Comparison of ENCODE assay signal across 9 cellular contexts in the genomic region with DNA sequence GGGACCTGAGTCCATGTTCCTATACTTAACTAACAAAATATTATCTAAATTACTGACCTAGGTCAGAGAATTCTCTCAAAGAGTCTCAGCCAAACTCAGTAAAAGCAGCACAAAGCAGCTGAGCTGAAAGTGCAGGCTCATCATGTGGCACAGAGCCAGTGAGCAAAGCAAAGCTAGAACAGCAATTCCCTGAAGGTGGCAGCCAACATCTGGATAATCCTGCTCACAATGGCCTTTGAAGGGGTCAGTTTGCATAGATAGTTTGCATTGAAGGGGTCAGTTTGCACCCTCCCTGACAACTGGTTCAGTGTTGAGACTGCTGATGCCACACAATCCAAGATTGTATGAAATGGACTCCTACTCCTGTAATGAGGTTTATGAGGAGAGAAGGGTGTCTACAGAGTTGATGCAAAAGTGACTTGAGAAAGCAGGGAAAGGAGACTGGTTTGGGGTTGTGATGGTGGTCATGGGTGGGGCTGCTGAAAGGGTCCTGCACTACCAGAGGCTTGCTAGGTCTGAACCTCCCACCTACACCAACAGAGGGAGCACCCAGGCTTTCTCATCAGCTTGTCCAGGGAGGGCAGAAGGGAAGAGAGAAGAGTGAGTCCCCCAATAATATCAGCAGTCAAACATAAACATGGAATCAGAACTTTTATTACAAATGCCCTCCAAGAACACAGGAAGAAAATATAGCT. TPM values are rescaled to one million over a fixed set of nuclear protein-coding genes. Genes with fewer than 3 reads are reported as not detected.
A peak's percentile ranks its signal among the peaks of the same experiment; 100 is the strongest.
DNase-seq lines count a peak whose midpoint lies in the region; ATAC-seq and TF ChIP-seq lines count a peak whose summit lies in the region.
"Had no signal": no experiment of that assay in that cellular context is flagged by ENCODE, and none has a peak within 500 bp of the region (broad histone marks: within the 10 kb centered on the region; RNA-seq: fewer than 3 reads in every experiment).

No MANE protein-coding gene starts in this region.

- H3K36me3 Mint-ChIP-seq in nephron progenitor cell (ENCODE audit: low read depth), result no peaks in the 10 kb centered on the region
- no peaks in the 10 kb centered on the region for H3K36me3 Mint-ChIP-seq in activated naive CD8-positive, alpha-beta T cell treated with anti-CD3 and anti-CD28 coated beads for 36 hours
- H3K36me3 Mint-ChIP-seq: memory B cell had no signal

- no peaks in the 10 kb centered on the region for H3K27me3 ChIP-seq in SJSA1 (replicated peaks)

- H3K27ac Mint-ChIP-seq in nephron progenitor cell, result no peak overlapping the region
- no peak overlapping the region for H3K27ac Mint-ChIP-seq in activated naive CD8-positive, alpha-beta T cell treated with anti-CD3 and anti-CD28 coated beads for 36 hours
- H3K27ac Mint-ChIP-seq: memory B cell had no signal

- peaks cover 20% of the 10 kb centered on the region for H3K4me1 Mint-ChIP-seq in nephron progenitor cell
- H3K4me1 Mint-ChIP-seq in activated naive CD8-positive, alpha-beta T cell treated with anti-CD3 and anti-CD28 coated beads for 36 hours, result no peaks in the 10 kb centered on the region
- H3K4me1 Mint-ChIP-seq: memory B cell had no signal

- H3K36me3 ChIP-seq in SJSA1, result no peaks in the 10 kb centered on the region

- no peak overlapping the region for H3K27ac ChIP-seq in SJSA1

- peaks cover 3% of the 10 kb centered on the region for H3K27me3 Mint-ChIP-seq in nephron progenitor cell (ENCODE audit: low read depth, poor library complexity)
- peaks cover 26% of the 10 kb centered on the region for H3K27me3 Mint-ChIP-seq in activated naive CD8-positive, alpha-beta T cell treated with anti-CD3 and anti-CD28 coated beads for 36 hours

- ATAC-seq in GM18909 (IDR thresholded peaks at IDR 0.05; ENCODE audit: poor library complexity, unreplicated experiment) (peak; percentile 56), HG02885 (IDR thresholded peaks at IDR 0.05; ENCODE audit: poor library complexity, unreplicated experiment) (peak; percentile 52)

- peaks cover 28% of the 10 kb centered on the region for H3K4me1 ChIP-seq in SJSA1 (replicated peaks)

- H3K4me3 Mint-ChIP-seq in nephron progenitor cell, result no peak overlapping the region
- no peak overlapping the region for H3K4me3 Mint-ChIP-seq in activated naive CD8-positive, alpha-beta T cell treated with anti-CD3 and anti-CD28 coated beads for 36 hours
- H3K4me3 Mint-ChIP-seq: memory B cell had no signal

- peak; percentile 11 for TF ChIP-seq CTCF in nephron progenitor cell (IDR thresholded peaks at IDR 0.05)

- H3K4me3 ChIP-seq in SJSA1, result no peak overlapping the region

- DNase-seq in SJSA1 (ENCODE audit: low read depth in 1 of 2, low spot score in 2 of 2) (peak; percentile 46 to 58), nephron progenitor cell (no peak), T-helper 9 cell (no peak), NCI-H510A (lab: John Stamatoyannopoulos, UW) (no peak), ureter (ENCODE audit: low spot score) (no peak)
- no peak for DNase-seq in activated naive CD8-positive, alpha-beta T cell treated with anti-CD3 and anti-CD28 coated beads for 36 hours

- no peaks in the 10 kb centered on the region for H3K9me3 ChIP-seq in SJSA1 (replicated peaks)

- H3K9me3 Mint-ChIP-seq in nephron progenitor cell, result no peaks in the 10 kb centered on the region
- no peaks in the 10 kb centered on the region for H3K9me3 Mint-ChIP-seq in activated naive CD8-positive, alpha-beta T cell treated with anti-CD3 and anti-CD28 coated beads for 36 hours
- H3K9me3 Mint-ChIP-seq: memory B cell had no signal

RNA-seq across cellular contexts. Expression of a gene that starts 39.7 kb away (rescaled TPM):
- not detected in 2 replicates for total RNA-seq in SJSA1 (2014; rRNA removed; shearing (Covaris generic))
- 1 to 10 TPM; 3.4 to 4.1 TPM for total RNA-seq in activated naive CD8-positive, alpha-beta T cell treated with anti-CD3 and anti-CD28 coated beads for 36 hours
- 2.6 TPM for total RNA-seq in ureter

Comparison
In these comparisons a context has a peak if more than half of its experiments do, and no peak if none do; other contexts are left out.
1. DNase-seq: peak in SJSA1 (2 of 2); none in nephron progenitor cell (single experiment), T-helper 9 cell (single experiment), activated naive CD8-positive, alpha-beta T cell treated with anti-CD3 and anti-CD28 coated beads for 36 hours (single experiment), NCI-H510A (single experiment) and ureter (single experiment).